Comparison of ENCODE assay signal across 8 cellular contexts in genomic region chr21:45885930-45886601, GRCh38.
DNase-seq lines count a peak whose midpoint lies in the region; TF ChIP-seq lines count a peak whose summit lies in the region.
"Not testable (repeated sequence)": the region's sequence is repeated elsewhere in the genome, so short reads cannot be mapped to it uniquely, and the experiment has no call there.

No MANE protein-coding gene starts in this region.

- not testable (repeated sequence) for H3K9me3 ChIP-seq in Karpas-422 (ENCODE audit: low read length); mucosa of rectum (ENCODE audit: control insufficient read depth in 2 of 2, low read length in 2 of 2)

- H3K4me2 ChIP-seq in Karpas-422 (ENCODE audit: low read depth, low read length, poor library complexity, severe bottlenecking) = not testable (repeated sequence)

- not testable (repeated sequence) for H3K36me3 ChIP-seq in Karpas-422 (ENCODE audit: insufficient read depth, low read length); mucosa of rectum (ENCODE audit: control insufficient read depth in 2 of 2, insufficient read depth in 2 of 2, low read length in 2 of 2)

- H3K9me3 Mint-ChIP-seq in activated CD4-positive, alpha-beta T cell treated with anti-CD3 and anti-CD28 coated beads, Interleukin-2, amount 10 ng/mL, durations not matched to agents 7 days and 5 days = not testable (repeated sequence)

- H3K79me2 ChIP-seq in Karpas-422 (ENCODE audit: low read length) = not testable (repeated sequence)

- H3K27me3 ChIP-seq in Karpas-422 (ENCODE audit: low read length); mucosa of rectum (ENCODE audit: control insufficient read depth in 2 of 2, insufficient read depth in 2 of 2, low read length in 2 of 2): not testable (repeated sequence)

- H3K9ac ChIP-seq in Karpas-422 (ENCODE audit: low read length); mucosa of rectum (ENCODE audit: low read depth in 1 of 2, low read length in 2 of 2): not testable (repeated sequence)

- peaks cover 37% of the 10 kb centered on the region for H3K27me3 Mint-ChIP-seq in activated CD4-positive, alpha-beta T cell treated with anti-CD3 and anti-CD28 coated beads, Interleukin-2, amount 10 ng/mL, durations not matched to agents 7 days and 5 days

- H3K27ac Mint-ChIP-seq in activated CD4-positive, alpha-beta T cell treated with anti-CD3 and anti-CD28 coated beads, Interleukin-2, amount 10 ng/mL, durations not matched to agents 7 days and 5 days = peak overlapping the region; percentile 87

- not testable (repeated sequence) for H3K4me3 ChIP-seq in Karpas-422 (ENCODE audit: low read length); coronary artery; mucosa of rectum (ENCODE audit: low read length in 2 of 2)

- H3K4me3 Mint-ChIP-seq in activated CD4-positive, alpha-beta T cell treated with anti-CD3 and anti-CD28 coated beads, Interleukin-2, amount 10 ng/mL, durations not matched to agents 7 days and 5 days = peak overlapping the region; percentile 48

- H2AFZ ChIP-seq in Karpas-422 (ENCODE audit: low read length) = not testable (repeated sequence)

- CTCF ChIA-PET in activated CD4-positive, alpha-beta T cell treated with anti-CD3 and anti-CD28 coated beads, Interleukin-2, amount 10 ng/mL, durations not matched to agents 7 days and 5 days (lab: Charles Lee) = interaction anchor here (0.6 to 1.5 kb wide), 2 partner anchors 12 to 122 kb away, joined by 3 read pairs; no protein-coding TSS in a partner anchor

- peak; percentile 46 for DNase-seq in Karpas-422
- peak; percentile 37 for DNase-seq in SIG-M5 treated with dmso at 0.1 percent for 504 hours (lab: John Stamatoyannopoulos, UW; ENCODE audit: unreplicated experiment)
- DNase-seq in activated CD4-positive, alpha-beta T cell treated with anti-CD3 and anti-CD28 coated beads, Interleukin-2, amount 10 ng/mL, durations not matched to agents 7 days and 5 days = peak; percentile 67
- DNase-seq in activated effector memory CD4-positive, alpha-beta T cell treated with anti-CD3 and anti-CD28 coated beads, Interleukin-2, amount 50 U/mL, for 16 hours = peak; percentile 75
- not testable (repeated sequence) for DNase-seq in coronary artery (ENCODE audit: low spot score)
- peak; percentile 27 to 52 for DNase-seq in stimulated activated CD8-positive, alpha-beta memory T cell treated with anti-CD3 and anti-CD28 coated beads, Interleukin-7, amount 100 ng/mL, for 48 hours (ENCODE audit: extremely low read depth in 1 of 2, low read depth in 1 of 2)

- TF ChIP-seq CTCF in C4-2B (conservative IDR thresholded peaks at IDR 0.05); coronary artery (IDR thresholded peaks at IDR 0.05): not testable (repeated sequence)

- H3K9me2 ChIP-seq in Karpas-422 (replicated peaks; ENCODE audit: insufficient read depth, low read length) = not testable (repeated sequence)

- POLR2A ChIA-PET in activated CD4-positive, alpha-beta T cell treated with anti-CD3 and anti-CD28 coated beads, Interleukin-2, amount 10 ng/mL, durations not matched to agents 7 days and 5 days (lab: Charles Lee) = not testable (repeated sequence)

- peaks cover 10% of the 10 kb centered on the region for H3K36me3 Mint-ChIP-seq in activated CD4-positive, alpha-beta T cell treated with anti-CD3 and anti-CD28 coated beads, Interleukin-2, amount 10 ng/mL, durations not matched to agents 7 days and 5 days (ENCODE audit: low read depth)

- H3K4me1 ChIP-seq in Karpas-422 (ENCODE audit: low read length); mucosa of rectum (ENCODE audit: control insufficient read depth in 2 of 2, insufficient read depth in 2 of 2, low read length in 2 of 2): not testable (repeated sequence)

- peaks cover 76% of the 10 kb centered on the region for H3K4me1 Mint-ChIP-seq in activated CD4-positive, alpha-beta T cell treated with anti-CD3 and anti-CD28 coated beads, Interleukin-2, amount 10 ng/mL, durations not matched to agents 7 days and 5 days

- peak overlapping the region; percentile 28 for H3K27ac ChIP-seq in C4-2B
- H3K27ac ChIP-seq in Karpas-422 (ENCODE audit: low read length) = not testable (repeated sequence)
- peak overlapping the region; percentile 57 to 66 for H3K27ac ChIP-seq in coronary artery
- peak overlapping the region; percentile 31 to 43 for H3K27ac ChIP-seq in mucosa of rectum (ENCODE audit: low read depth in 2 of 2, low read length in 2 of 2)

- not testable (repeated sequence) for H4K20me1 ChIP-seq in Karpas-422 (ENCODE audit: insufficient read depth, low read depth, low read length)
